ENCODE assay signal across 10 cellular contexts in the genomic region with DNA sequence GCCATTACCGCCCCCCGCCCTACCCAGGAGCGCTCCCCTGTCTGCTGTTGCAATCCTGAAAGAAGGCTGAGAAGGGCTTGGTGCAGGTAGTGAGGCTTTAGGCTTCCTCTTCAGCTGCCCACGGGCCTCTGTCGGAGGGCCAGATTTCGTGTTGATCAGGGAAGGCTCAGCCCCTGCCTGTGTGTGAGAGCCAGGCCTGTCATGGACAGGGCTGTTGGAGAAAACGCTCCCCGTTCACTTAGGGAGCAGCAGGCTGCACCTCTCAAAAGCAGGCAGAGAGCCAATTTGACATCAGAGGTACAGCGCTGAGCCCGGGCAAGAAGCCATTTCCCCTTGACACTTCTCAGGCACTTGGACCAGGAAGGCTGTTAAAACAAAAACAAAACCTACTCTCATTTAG. TPM values are rescaled to one million over a fixed set of nuclear protein-coding genes. Genes with fewer than 3 reads are reported as not detected.
DNase-seq lines count a peak whose midpoint lies in the region; ATAC-seq and TF ChIP-seq lines count a peak whose summit lies in the region.
"Had no signal": no experiment of that assay in that cellular context is flagged by ENCODE, and none has a peak within 500 bp of the region (broad histone marks: within the 10 kb centered on the region; RNA-seq: fewer than 3 reads in every experiment).

No MANE protein-coding gene starts in this region.

- H3K4ac ChIP-seq in IMR-90 (ENCODE audit: low read depth, low read length) = peak overlapping the region; percentile 23

- H3K4me1 ChIP-seq in heart left ventricle (peaks cover 0 to 18% (median 5%) of the 10 kb centered on the region in 12 donors), IMR-90 (ENCODE audit: control insufficient read depth, insufficient read depth, low read length) (peaks cover 17% of the 10 kb centered on the region), body of pancreas (peaks cover 17% of the 10 kb centered on the region), upper lobe of right lung (no peaks in the 10 kb centered on the region)

- peaks cover 13% of the 10 kb centered on the region for H3K9me1 ChIP-seq in IMR-90 (ENCODE audit: insufficient read depth, low read length)

- H4K91ac ChIP-seq in IMR-90 (ENCODE audit: insufficient read depth, low read depth, low read length) = 0 out of 2 replicates have a peak overlapping the region, but pooled peaks have one; percentile 27

- peak overlapping the region; percentile 26; the same call in 1 of the 2 replicates for H2BK120ac ChIP-seq in IMR-90 (ENCODE audit: low read depth, low read length)

- H2AK9ac ChIP-seq in IMR-90 (replicated peaks; ENCODE audit: low read depth, low read length, poor library complexity) = peak overlapping the region; percentile 1

- no peak overlapping the region for H3K9ac ChIP-seq in IMR-90 (ENCODE audit: low read depth, low read length)

- intact Hi-C loops in heart left ventricle (cut with DNase I) (loop anchor here in 3 of 10 donors (2.0 to 10.0 kb wide), 3 partner anchors 217 to 470 kb away; no protein-coding TSS in a partner anchor), left cardiac atrium (cut with DNase I) (no loop called here), IMR-90 (cut with micrococcal nuclease) (loop anchor here (1.0 to 5.0 kb wide), 4 partner anchors 220 to 835 kb away; a partner anchor contains a TSS), body of pancreas (cut with DNase I) (no loop called here), upper lobe of right lung (cut with DNase I) (no loop called here)

- CTCF ChIA-PET in IMR-90 (lab: Yijun Ruan, JAX) = interaction anchor here (0.6 to 2.0 kb wide), 7 partner anchors 9 to 472 kb away, joined by 3 to 16 read pairs (median 3); no protein-coding TSS in a partner anchor

- no peak overlapping the region for H2BK5ac ChIP-seq in IMR-90 (ENCODE audit: low read depth, low read length, poor library complexity, severe bottlenecking)

- in situ Hi-C loops in IMR-90 (cut with MboI; ENCODE audit: low sequenced_read_pairs) = loop anchor here (5.0 to 10.0 kb wide), 2 partner anchors 475 to 833 kb away; a partner anchor contains a TSS

- TF ChIP-seq RAD21 in IMR-90 (IDR thresholded peaks at IDR 0.05; ENCODE audit: low read length) = no peak

- peak overlapping the region in 1 of 12 donors; percentile 2 for H3K4me3 ChIP-seq in heart left ventricle
- no peak overlapping the region for H3K4me3 ChIP-seq in IMR-90 (ENCODE audit: insufficient read depth, low read depth, low read length)
- no peak overlapping the region for H3K4me3 ChIP-seq in body of pancreas
- H3K4me3 ChIP-seq in upper lobe of right lung = no peak overlapping the region

- H2BK20ac ChIP-seq in IMR-90 (ENCODE audit: low read depth, low read length) = peak overlapping the region; percentile 18; the same call in 1 of the 2 replicates

- H3K23ac ChIP-seq in IMR-90 (ENCODE audit: low read depth, low read length) = no peak overlapping the region

- H3K27me3 ChIP-seq in heart left ventricle = no peaks in the 10 kb centered on the region
- H3K27me3 ChIP-seq in IMR-90 (ENCODE audit: control insufficient read depth, insufficient read depth, low read length) = no peaks in the 10 kb centered on the region
- H3K27me3 ChIP-seq in body of pancreas = no peaks in the 10 kb centered on the region
- no peaks in the 10 kb centered on the region for H3K27me3 ChIP-seq in upper lobe of right lung

- peaks cover 4% of the 10 kb centered on the region; the same call in 1 of the 2 replicates for H4K20me1 ChIP-seq in IMR-90 (ENCODE audit: insufficient read depth, low read length)

- H2BK15ac ChIP-seq in IMR-90 (ENCODE audit: low read depth, low read length) = peak overlapping the region; percentile 22; the same call in 1 of the 3 replicates

- H3K9me3 ChIP-seq in heart left ventricle (no peaks in the 10 kb centered on the region), IMR-90 (ENCODE audit: control insufficient read depth, insufficient read depth, low read length) (no peaks in the 10 kb centered on the region), body of pancreas (no peaks in the 10 kb centered on the region), upper lobe of right lung (no peaks in the 10 kb centered on the region)

- H3K36me3 ChIP-seq in heart left ventricle (no peaks in the 10 kb centered on the region), IMR-90 (ENCODE audit: control insufficient read depth, insufficient read depth, low read length) (no peaks in the 10 kb centered on the region), body of pancreas (replicated peaks in 1 of 2; ENCODE audit: insufficient read depth in 1 of 2, low read depth in 2 of 2) (no peaks in the 10 kb centered on the region), upper lobe of right lung (no peaks in the 10 kb centered on the region)

- POLR2A ChIA-PET in IMR-90 (lab: Charles Lee; ENCODE audit: unreplicated experiment) = no interaction called here

- no peak overlapping the region for H3K18ac ChIP-seq in IMR-90 (ENCODE audit: low read depth, low read length)

- H3K4me2 ChIP-seq in IMR-90 (ENCODE audit: low read depth, low read length) = no peak overlapping the region

- DNase-seq in heart left ventricle (peak in 2 of 5 donors; percentile 45 to 59), left cardiac atrium (no peak), IMR-90 (no peak), body of pancreas (peak in 3 of 4 donors; percentile 26 to 40 (median 27)), upper lobe of right lung (no peak), NCI-H82 (lab: John Stamatoyannopoulos, UW) (no peak), NCI-H2227 treated with DMSO at 0.1 percent for 48 hours (lab: John Stamatoyannopoulos, UW) (no peak)

- dilution Hi-C loops in IMR-90 (cut with HindIII; ENCODE audit: low sequenced_read_pairs, unreplicated experiment) = no loop called here

- no peak overlapping the region for H3K56ac ChIP-seq in IMR-90 (ENCODE audit: extremely low read depth, insufficient read depth, low read length)

- peak overlapping the region in 1 of 2 experiments; percentile 44; a peak in 2 of 4 replicates for H4K8ac ChIP-seq in IMR-90 (ENCODE audit: low read depth in 2 of 2, low read length in 2 of 2)

- TF ChIP-seq CTCF in heart left ventricle (IDR thresholded peaks at IDR 0.05) = no peak
- TF ChIP-seq CTCF in IMR-90 (conservative IDR thresholded peaks at IDR 0.05; ENCODE audit: low read depth, low read length) = no peak
- no peak for TF ChIP-seq CTCF in body of pancreas (IDR thresholded peaks at IDR 0.05)
- no peak for TF ChIP-seq CTCF in upper lobe of right lung (IDR thresholded peaks at IDR 0.05)

- peak overlapping the region; percentile 85 for H2AFZ ChIP-seq in IMR-90 (replicated peaks; ENCODE audit: low read length, poor library complexity)

- 30 to 49% (median 45%) methylated on average over 6 to 10 of the region's 10 CpGs for WGBS in heart left ventricle, 4 donors
- 46% methylated on average over 7 of the region's 10 CpGs; no CpG with 5 or more reads in 1 of the 2 experiments for WGBS in IMR-90 (ENCODE audit: extremely low coverage in 2 of 2, insufficient read length in 1 of 2), 2 experiments
- 0 to 49% methylated on average over 4 to 10 of the region's 10 CpGs for WGBS in body of pancreas, 2 donors

- no peak overlapping the region for H4K5ac ChIP-seq in IMR-90 (ENCODE audit: low read depth, low read length)

- TF ChIP-seq POLR2A in heart left ventricle (IDR thresholded peaks at IDR 0.05) = no peak
- TF ChIP-seq POLR2A in IMR-90 (IDR thresholded peaks at IDR 0.05; ENCODE audit: low read depth, low read length) = no peak
- no peak for TF ChIP-seq POLR2A in body of pancreas (IDR thresholded peaks at IDR 0.05)

- H3K14ac ChIP-seq in IMR-90 (replicated peaks; ENCODE audit: low read depth, low read length) = no peak overlapping the region

- peak overlapping the region in 2 of 12 donors; percentile 13 to 41 for H3K27ac ChIP-seq in heart left ventricle
- no peak overlapping the region for H3K27ac ChIP-seq in IMR-90 (ENCODE audit: insufficient read depth, low read length)
- H3K27ac ChIP-seq in body of pancreas = no peak overlapping the region
- H3K27ac ChIP-seq in upper lobe of right lung = no peak overlapping the region

- ATAC-seq in heart left ventricle = peak in 3 of 4 donors; percentile 8 to 30 (median 17)
- no peak for ATAC-seq in left cardiac atrium
- ATAC-seq in IMR-90 (ENCODE audit: low read depth) = peak; percentile 11; the same call in 1 of the 2 replicates
- peak; percentile 6 for ATAC-seq in body of pancreas
- peak; percentile 18 for ATAC-seq in upper lobe of right lung
- ATAC-seq in GM19463 (IDR thresholded peaks at IDR 0.05; ENCODE audit: unreplicated experiment) = no peak

- 0 out of 2 replicates have a peak overlapping the region, but pooled peaks have one; percentile 21 for H2AK5ac ChIP-seq in IMR-90 (ENCODE audit: low read depth, low read length)

- H3K79me1 ChIP-seq in IMR-90 (ENCODE audit: low read depth in 1 of 2, low read length in 2 of 2) = no peaks in the 10 kb centered on the region

- no TSS peak for BruUV-seq in IMR-90 (replicated peaks; lab: Mats Ljungman, UMichigan)

TF ChIP-seq in IMR-90, 13 proteins besides CTCF, POLR2A, EP300 and RAD21 (continues in another document):
- no peak for TF ChIP-seq MXI1 (IDR thresholded peaks at IDR 0.05; ENCODE audit: borderline replicate concordance, low read depth, low read length)
- no peak for TF ChIP-seq CHD1 (IDR thresholded peaks at IDR 0.05; ENCODE audit: low read depth, low read length)
- no peak for TF ChIP-seq MAZ (IDR thresholded peaks at IDR 0.05; ENCODE audit: borderline replicate concordance, low read depth, low read length)
- no peak for TF ChIP-seq NFE2L2 (IDR thresholded peaks at IDR 0.05; ENCODE audit: low read depth, low read length)
- TF ChIP-seq, protein P1, sequence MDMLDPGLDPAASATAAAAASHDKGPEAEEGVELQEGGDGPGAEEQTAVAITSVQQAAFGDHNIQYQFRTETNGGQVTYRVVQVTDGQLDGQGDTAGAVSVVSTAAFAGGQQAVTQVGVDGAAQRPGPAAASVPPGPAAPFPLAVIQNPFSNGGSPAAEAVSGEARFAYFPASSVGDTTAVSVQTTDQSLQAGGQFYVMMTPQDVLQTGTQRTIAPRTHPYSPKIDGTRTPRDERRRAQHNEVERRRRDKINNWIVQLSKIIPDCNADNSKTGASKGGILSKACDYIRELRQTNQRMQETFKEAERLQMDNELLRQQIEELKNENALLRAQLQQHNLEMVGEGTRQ (IDR thresholded peaks at IDR 0.05; ENCODE audit: low read depth, low read length) = no peak
- TF ChIP-seq RCOR1 (IDR thresholded peaks at IDR 0.05; ENCODE audit: insufficient replicate concordance, low read length) = no peak

RNA-seq across cellular contexts. Expression of a gene that starts 19.0 kb away (rescaled TPM):
- not detected for total RNA-seq in heart left ventricle
- polyA plus RNA-seq in heart left ventricle = not detected
- not detected for total RNA-seq in left cardiac atrium
- total RNA-seq in IMR-90 (2012; rRNA removed) = not detected in 2 replicates
- 0.05 TPM in 1 of 2 replicates, not detected in the other for polyA plus RNA-seq in IMR-90 (2012; rRNA removed)
- polyA plus RNA-seq in IMR-90 (2012; cell fraction: cytosol; rRNA removed) = 0.04 TPM in 1 of 2 replicates, not detected in the other
- polyA plus RNA-seq in IMR-90 (2012; cell fraction: nucleus; rRNA removed; ENCODE audit: low replicate concordance) = 0.11 and 0.16 TPM in 2 replicates
- not detected for total RNA-seq in body of pancreas
- not detected for total RNA-seq in upper lobe of right lung
- total RNA-seq: CD4-positive, alpha-beta T cell; T-cell had no signal

RNA-seq across cellular contexts. Expression of a gene that starts 35.1 kb away (rescaled TPM):
- total RNA-seq in heart left ventricle (under 1 TPM in 1 of 9 donors, not detected in 8; 0.23 TPM), left cardiac atrium (not detected), IMR-90 (2012; rRNA removed) (not detected in 2 replicates), body of pancreas (not detected), upper lobe of right lung (not detected)
- polyA plus RNA-seq in heart left ventricle (not detected), IMR-90 (2012; rRNA removed) (not detected in 2 replicates)
- not detected in 2 replicates for polyA plus RNA-seq in IMR-90 (2012; cell fraction: cytosol; rRNA removed)
- polyA plus RNA-seq in IMR-90 (2012; cell fraction: nucleus; rRNA removed; ENCODE audit: low replicate concordance) = not detected in 2 replicates
- total RNA-seq: CD4-positive, alpha-beta T cell; T-cell had no signal

Comparison
In these comparisons a context has a peak if more than half of its experiments do, and no peak if none do; other contexts are left out.
1. ATAC-seq: peak in heart left ventricle (3 of 4), IMR-90 (single experiment), body of pancreas (single experiment) and upper lobe of right lung (single experiment); none in left cardiac atrium (0 of 2) and GM19463 (single experiment).
2. DNase-seq: peak in body of pancreas (3 of 4); none in left cardiac atrium (single experiment), IMR-90 (single experiment), upper lobe of right lung (single experiment), NCI-H82 (single experiment) and NCI-H2227 treated with DMSO at 0.1 percent for 48 hours (single experiment).